In genomic region chr12:110100315-110100970, GRCh38 we compare ENCODE assay signal across 7 cellular contexts. TPM values are rescaled to one million over a fixed set of nuclear protein-coding genes. Genes with fewer than 3 reads are reported as not detected.
DNase-seq lines count a peak whose midpoint lies in the region; ATAC-seq lines count a peak whose summit lies in the region.

No MANE protein-coding gene starts in this region.

- DNase-seq in NCI-H128 (lab: John Stamatoyannopoulos, UW; ENCODE audit: unreplicated experiment) (peak; percentile 44), SW480 (ENCODE audit: low spot score) (peak; percentile 61), amygdala (lab: John Stamatoyannopoulos, UW) (peak in 52 of 56 donors; percentile 3 to 91 (median 43)), right cardiac atrium (peak; percentile 51 to 80 (median 70)), sciatic nerve (ENCODE audit: low spot score) (peak; percentile 84)

- H3K9me3 ChIP-seq in right cardiac atrium (ENCODE audit: control insufficient read depth, low read length): no peaks in the 10 kb centered on the region

- ATAC-seq in GM18498 (IDR thresholded peaks at IDR 0.05; ENCODE audit: unreplicated experiment) (peak; percentile 90), HG02623 (IDR thresholded peaks at IDR 0.05; ENCODE audit: unreplicated experiment) (peak; percentile 72), right cardiac atrium (peak; percentile 56 to 62), sciatic nerve (peak; percentile 80)

- H3K27me3 ChIP-seq in right cardiac atrium (ENCODE audit: control insufficient read depth, insufficient read depth): no peaks in the 10 kb centered on the region

- intact Hi-C loops in right cardiac atrium (cut with DNase I) (loop anchor here (2.0 to 10.0 kb wide), 6 partner anchors 124 to 334 kb away; partner anchors contain the start of gene ANAPC7 (in 1 of the 4)), sciatic nerve (cut with DNase I) (loop anchor here (10.0 kb wide), 1 partner anchor 324 kb away; no protein-coding TSS in a partner anchor)

- WGBS in right cardiac atrium: 54% methylated on average over 8 of the region's 8 CpGs

- no peak overlapping the region for H3K4me3 ChIP-seq in right cardiac atrium (ENCODE audit: low read length)

- no peak overlapping the region for H3K27ac ChIP-seq in right cardiac atrium (ENCODE audit: low read length)

- no peaks in the 10 kb centered on the region for H3K4me1 ChIP-seq in right cardiac atrium (ENCODE audit: control insufficient read depth, insufficient read depth, low read length)

RNA-seq across cellular contexts. Expression of gene IFT81, which starts 23.7 kb away (rescaled TPM):
- 10 to 100 TPM in 3 of 4 donors, 1 to 10 TPM in 1; 9.6 to 14.9 (median 11.6) TPM for total RNA-seq in right cardiac atrium
- polyA plus RNA-seq in right cardiac atrium: 7.6 TPM
- 17.3 TPM for total RNA-seq in sciatic nerve

RNA-seq across cellular contexts. Expression of gene C12orf76, which starts 52.1 kb away (rescaled TPM):
- total RNA-seq in right cardiac atrium (1 to 10 TPM; 5.7 to 6.8 (median 6.7) TPM), sciatic nerve (40.3 TPM)
- 7.0 TPM for polyA plus RNA-seq in right cardiac atrium
